ENCODE assay signal across 26 cellular contexts in the genomic region with DNA sequence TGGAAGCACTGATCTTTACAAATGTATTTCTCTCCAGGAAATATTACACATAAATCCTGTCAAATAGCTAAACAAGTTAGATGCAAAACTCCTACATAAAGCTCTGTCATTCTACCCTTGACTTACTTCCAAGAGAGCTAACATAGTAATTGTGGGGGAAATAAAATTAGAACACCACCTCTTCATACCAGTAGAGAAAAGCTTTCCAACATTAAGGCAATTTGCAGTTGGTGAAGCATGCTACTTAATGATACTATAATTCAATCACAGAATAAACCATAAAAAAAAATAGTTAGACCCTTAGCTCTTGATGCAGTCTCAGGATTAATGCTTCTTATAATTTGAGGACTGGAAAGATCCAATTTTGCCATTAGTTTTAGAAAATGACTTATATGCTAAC. TPM values are rescaled to one million over a fixed set of nuclear protein-coding genes. Genes with fewer than 3 reads are reported as not detected.
"Had no signal": no experiment of that assay in that cellular context is flagged by ENCODE, and none has a peak within 500 bp of the region (broad histone marks: within the 10 kb centered on the region; RNA-seq: fewer than 3 reads in every experiment).

No MANE protein-coding gene starts in this region.

- H3K36me3 ChIP-seq: Peyer's patch, SJCRH30 had no signal

- H3K9me3 ChIP-seq: Peyer's patch, SJCRH30 had no signal

- H3K4me1 ChIP-seq: Peyer's patch, SJCRH30 had no signal

- H3K27me3 ChIP-seq: Peyer's patch, SJCRH30 had no signal

- DNase-seq: activated B cell treated with CpG ODN at 0.5 μM for 24 hours; activated CD4-positive, alpha-beta memory T cell treated with anti-CD3 and anti-CD28 coated beads for 36 hours; activated CD4-positive, alpha-beta T cell treated with anti-CD3 and anti-CD28 coated beads for 1 hour; activated CD4-positive, alpha-beta T cell treated with anti-CD3 and anti-CD28 coated beads, Interleukin-2, amount 10 ng/mL, durations not matched to agents 24 days and 14 days; activated CD8-positive, alpha-beta memory T cell treated with anti-CD3 and anti-CD28 coated beads for 24 hours; activated effector memory CD4-positive, alpha-beta T cell treated with anti-CD3 and anti-CD28 coated beads, Interleukin-2, amount 50 U/mL, for 16 hours; activated naive CD4-positive, alpha-beta T cell treated with Interleukin-2 at 50 U/mL for 16 hours; activated naive CD8-positive, alpha-beta T cell treated with anti-CD3 and anti-CD28 coated beads, Interleukin-2, amount 50 U/mL, for 24 hours; activated T-cell treated with anti-CD3 and anti-CD28 coated beads, Interleukin-2, amount 50 U/mL, for 4 hours; amygdala; KBM-7; NCI-H1048; NCI-H1417 treated with DMSO at 0.1 percent for 48 hours; NCI-H1694; NCI-H2029; NCI-H446 treated with DMSO at 0.1 percent for 48 hours; NK-92 treated with Interleukin-12 subunit alpha and Interleukin-12 subunit beta, amount 100 ng/mL, for 24 hours; OCI-M1; Peyer's patch; Right ventricle myocardium superior; SJCRH30; T-helper 17 cell; T-helper 9 cell had no signal

- ATAC-seq: activated naive CD4-positive, alpha-beta T cell treated with anti-CD3 and anti-CD28 coated beads, Interleukin-2, amount 50 U/mL, for 72 hours; activated naive CD8-positive, alpha-beta T cell treated with anti-CD3 and anti-CD28 coated beads, Interleukin-2, amount 50 U/mL, for 24 hours; activated T-cell treated with anti-CD3 and anti-CD28 coated beads, Interleukin-2, amount 50 U/mL, for 4 hours; T-helper 17 cell had no signal

- H3K4me3 ChIP-seq: Peyer's patch, SJCRH30 had no signal

- FAIRE-seq: astrocyte had no signal

- H3K27ac ChIP-seq: Peyer's patch, RWPE1, SJCRH30 had no signal

RNA-seq across cellular contexts. Expression of gene SEMA3A, which starts 35.2 kb away (rescaled TPM):
- total RNA-seq: activated B cell treated with CpG ODN at 0.5 μM for 24 hours, T-helper 17 cell had no signal
